In the genomic region with DNA sequence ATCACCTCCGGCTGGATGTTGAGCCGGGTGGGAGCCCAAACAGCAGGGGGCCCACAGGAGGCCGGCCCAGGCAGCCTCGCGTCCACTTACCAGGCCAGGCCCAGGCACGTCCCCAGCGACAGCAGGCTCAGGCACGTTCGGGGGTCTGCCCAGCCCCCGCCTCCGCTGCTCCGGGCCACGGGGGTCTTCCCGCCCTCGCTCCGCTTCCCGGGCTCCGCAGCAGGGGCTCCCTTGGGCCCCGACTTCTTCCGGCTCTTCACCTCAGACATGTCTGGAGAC, we compare ENCODE assay signal across 2 cellular contexts.
TF ChIP-seq lines count a peak whose summit lies in the region.

No MANE protein-coding gene starts in this region.

TF ChIP-seq in GM12878, 131 proteins besides CTCF, POLR2A, EP300 and RAD21 (continues in another document):
- TF ChIP-seq, protein P1, sequence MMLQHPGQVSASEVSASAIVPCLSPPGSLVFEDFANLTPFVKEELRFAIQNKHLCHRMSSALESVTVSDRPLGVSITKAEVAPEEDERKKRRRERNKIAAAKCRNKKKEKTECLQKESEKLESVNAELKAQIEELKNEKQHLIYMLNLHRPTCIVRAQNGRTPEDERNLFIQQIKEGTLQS (IDR thresholded peaks at IDR 0.05; ENCODE audit: borderline replicate concordance, extremely low read depth, low read depth, low read length), result no peak
- TF ChIP-seq E4F1 (IDR thresholded peaks at IDR 0.05; ENCODE audit: borderline replicate concordance, partially characterized antibody) (no peak), ZNF217 (IDR thresholded peaks at IDR 0.05) (no peak), SUPT20H (IDR thresholded peaks at IDR 0.05; ENCODE audit: borderline replicate concordance, control insufficient read depth, low read depth, low read length) (no peak), CBX5 (IDR thresholded peaks at IDR 0.05; ENCODE audit: low read depth) (0 out of 2 replicates have a peak, but pooled peaks have one; percentile 23), BHLHE40 (IDR thresholded peaks at IDR 0.05; ENCODE audit: borderline replicate concordance in 1 of 2, low read depth in 2 of 2, low read length in 1 of 2) (peak in 1 of 2 experiments; percentile 74; a peak in 2 of 4 replicates), TCF12 (IDR thresholded peaks at IDR 0.05; ENCODE audit: low read depth, low read length) (no peak), TCF7 (IDR thresholded peaks at IDR 0.05; ENCODE audit: borderline replicate concordance) (no peak), SMARCA5 (IDR thresholded peaks at IDR 0.05) (peak; percentile 33; the same call in 1 of the 2 replicates), SUZ12 (IDR thresholded peaks at IDR 0.05; ENCODE audit: unreplicated experiment) (no peak), ZBTB4 (CRISPR knock-in tag; IDR thresholded peaks at IDR 0.05) (no peak), JUNB (IDR thresholded peaks at IDR 0.05) (no peak), CEBPB (IDR thresholded peaks at IDR 0.05; ENCODE audit: borderline replicate concordance in 1 of 2, low read depth in 2 of 2, low read length in 2 of 2) (no peak), ZSCAN29 (IDR thresholded peaks at IDR 0.05) (no peak), MTA3 (IDR thresholded peaks at IDR 0.05; ENCODE audit: borderline replicate concordance, low read length) (no peak)
- TF ChIP-seq, protein P2, sequence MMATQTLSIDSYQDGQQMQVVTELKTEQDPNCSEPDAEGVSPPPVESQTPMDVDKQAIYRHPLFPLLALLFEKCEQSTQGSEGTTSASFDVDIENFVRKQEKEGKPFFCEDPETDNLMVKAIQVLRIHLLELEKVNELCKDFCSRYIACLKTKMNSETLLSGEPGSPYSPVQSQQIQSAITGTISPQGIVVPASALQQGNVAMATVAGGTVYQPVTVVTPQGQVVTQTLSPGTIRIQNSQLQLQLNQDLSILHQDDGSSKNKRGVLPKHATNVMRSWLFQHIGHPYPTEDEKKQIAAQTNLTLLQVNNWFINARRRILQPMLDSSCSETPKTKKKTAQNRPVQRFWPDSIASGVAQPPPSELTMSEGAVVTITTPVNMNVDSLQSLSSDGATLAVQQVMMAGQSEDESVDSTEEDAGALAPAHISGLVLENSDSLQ (IDR thresholded peaks at IDR 0.05), result no peak
- TF ChIP-seq, protein P3, sequence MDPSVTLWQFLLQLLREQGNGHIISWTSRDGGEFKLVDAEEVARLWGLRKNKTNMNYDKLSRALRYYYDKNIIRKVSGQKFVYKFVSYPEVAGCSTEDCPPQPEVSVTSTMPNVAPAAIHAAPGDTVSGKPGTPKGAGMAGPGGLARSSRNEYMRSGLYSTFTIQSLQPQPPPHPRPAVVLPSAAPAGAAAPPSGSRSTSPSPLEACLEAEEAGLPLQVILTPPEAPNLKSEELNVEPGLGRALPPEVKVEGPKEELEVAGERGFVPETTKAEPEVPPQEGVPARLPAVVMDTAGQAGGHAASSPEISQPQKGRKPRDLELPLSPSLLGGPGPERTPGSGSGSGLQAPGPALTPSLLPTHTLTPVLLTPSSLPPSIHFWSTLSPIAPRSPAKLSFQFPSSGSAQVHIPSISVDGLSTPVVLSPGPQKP (IDR thresholded peaks at IDR 0.05; ENCODE audit: low read depth, low read length), result no peak
- TF ChIP-seq, protein P4, sequence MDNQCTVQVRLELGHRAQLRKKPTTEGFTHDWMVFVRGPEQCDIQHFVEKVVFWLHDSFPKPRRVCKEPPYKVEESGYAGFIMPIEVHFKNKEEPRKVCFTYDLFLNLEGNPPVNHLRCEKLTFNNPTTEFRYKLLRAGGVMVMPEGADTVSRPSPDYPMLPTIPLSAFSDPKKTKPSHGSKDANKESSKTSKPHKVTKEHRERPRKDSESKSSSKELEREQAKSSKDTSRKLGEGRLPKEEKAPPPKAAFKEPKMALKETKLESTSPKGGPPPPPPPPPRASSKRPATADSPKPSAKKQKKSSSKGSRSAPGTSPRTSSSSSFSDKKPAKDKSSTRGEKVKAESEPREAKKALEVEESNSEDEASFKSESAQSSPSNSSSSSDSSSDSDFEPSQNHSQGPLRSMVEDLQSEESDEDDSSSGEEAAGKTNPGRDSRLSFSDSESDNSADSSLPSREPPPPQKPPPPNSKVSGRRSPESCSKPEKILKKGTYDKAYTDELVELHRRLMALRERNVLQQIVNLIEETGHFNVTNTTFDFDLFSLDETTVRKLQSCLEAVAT (IDR thresholded peaks at IDR 0.05), result no peak

TF ChIP-seq in liver, 16 proteins besides CTCF, POLR2A, EP300 and RAD21:
- no peak for TF ChIP-seq FOXA1 (IDR thresholded peaks at IDR 0.05)
- no peak for TF ChIP-seq EGR1 (IDR thresholded peaks at IDR 0.05; ENCODE audit: low read depth in 2 of 2)
- TF ChIP-seq TAF1 (conservative IDR thresholded peaks at IDR 0.05), result no peak
- no peak for TF ChIP-seq NR2F2 (IDR thresholded peaks at IDR 0.05)
- no peak for TF ChIP-seq FOXA2 (IDR thresholded peaks at IDR 0.05)
- TF ChIP-seq, protein P1 (IDR thresholded peaks at IDR 0.05), result no peak
- TF ChIP-seq ZBTB33 (IDR thresholded peaks at IDR 0.05), result no peak
